In genomic region chr10:45817912-45818311, GRCh38 we compare ENCODE assay signal across 26 cellular contexts. TPM values are rescaled to one million over a fixed set of nuclear protein-coding genes. Genes with fewer than 3 reads are reported as not detected.
DNase-seq lines count a peak whose midpoint lies in the region; ATAC-seq, FAIRE-seq and TF ChIP-seq lines count a peak whose summit lies in the region.
"Had no signal": no experiment of that assay in that cellular context is flagged by ENCODE, and none has a peak within 500 bp of the region (broad histone marks: within the 10 kb centered on the region; RNA-seq: fewer than 3 reads in every experiment).

No MANE protein-coding gene starts in this region.

- TF ChIP-seq POLR2A in K562 (conservative IDR thresholded peaks at IDR 0.05), result no peak
- no peak for TF ChIP-seq POLR2A in esophagus muscularis mucosa (IDR thresholded peaks at IDR 0.05; ENCODE audit: low read depth)

- CTCF ChIA-PET in activated CD4-positive, alpha-beta T cell treated with anti-CD3 and anti-CD28 coated beads for 36 hours (lab: Charles Lee), result no interaction called here
- CTCF ChIA-PET in K562 (lab: Yijun Ruan, JAX; ENCODE audit: low intra/inter-chr PET ratio), result no interaction called here
- CTCF ChIA-PET in GM10248 (lab: Yijun Ruan, JAX), result no interaction called here

- H3K9me3 ChIP-seq in K562 (replicated peaks; ENCODE audit: control insufficient read depth, insufficient read depth, low read depth, low read length), result 0 out of 2 replicates have a peak, but pooled peaks cover 3% of the 10 kb centered on the region
- H3K9me3 ChIP-seq in esophagus muscularis mucosa, result peaks cover 0 to 4% (median 0%) of the 10 kb centered on the region in 4 donors
- H3K9me3 ChIP-seq: A549, BE2C had no signal

- H3K36me3 Mint-ChIP-seq in activated CD4-positive, alpha-beta T cell treated with anti-CD3 and anti-CD28 coated beads, Interleukin-2, amount 10 ng/mL, durations not matched to agents 24 days and 14 days (ENCODE audit: low read depth), result no peaks in the 10 kb centered on the region
- H3K36me3 Mint-ChIP-seq in activated CD4-positive, alpha-beta T cell treated with anti-CD3 and anti-CD28 coated beads for 36 hours (ENCODE audit: low read depth), result no peaks in the 10 kb centered on the region
- H3K36me3 Mint-ChIP-seq in osteocyte (ENCODE audit: unreplicated experiment), result no peaks in the 10 kb centered on the region
- H3K36me3 Mint-ChIP-seq: CD4-positive, alpha-beta memory T cell; CD4-positive, CD25-positive, alpha-beta regulatory T cell; CD8-positive, alpha-beta memory T cell had no signal

- TF ChIP-seq CTCF in K562 (IDR thresholded peaks at IDR 0.05 in 2 of 3, conservative IDR thresholded peaks at IDR 0.05 in 1 of 3; ENCODE audit: insufficient read depth in 2 of 3, low read depth in 1 of 3, low read length in 3 of 3), result no peak
- TF ChIP-seq CTCF in esophagus muscularis mucosa (IDR thresholded peaks at IDR 0.05), result no peak
- TF ChIP-seq CTCF in osteocyte (IDR thresholded peaks at IDR 0.05), result no peak
- no peak for TF ChIP-seq CTCF in GM10248 (IDR thresholded peaks at IDR 0.05; ENCODE audit: control extremely low read depth, extremely low read depth, low read depth, missing control alignments)

- H4K20me1 ChIP-seq in K562 (replicated peaks; ENCODE audit: control insufficient read depth, insufficient read depth, low read length), result no peaks in the 10 kb centered on the region
- H4K20me1 ChIP-seq: BLaER1 had no signal

- H3K4me1 ChIP-seq in K562 (replicated peaks in 1 of 2; ENCODE audit: control insufficient read depth in 2 of 2, insufficient read depth in 2 of 2, low read length in 2 of 2) (peaks cover 0 to 2% of the 10 kb centered on the region in 2 experiments; a peak in 4 of 5 replicates), esophagus muscularis mucosa (no peaks in the 10 kb centered on the region)
- H3K4me1 ChIP-seq: A549, BE2C, BLaER1 had no signal

- no peaks in the 10 kb centered on the region for H3K9me1 ChIP-seq in K562 (ENCODE audit: control insufficient read depth, insufficient read depth, low read length)

- no peak for TF ChIP-seq EP300 in K562 (IDR thresholded peaks at IDR 0.05; ENCODE audit: low read length)
- TF ChIP-seq EP300 in esophagus muscularis mucosa (IDR thresholded peaks at IDR 0.05), result no peak

- H3K9ac ChIP-seq in K562 (ENCODE audit: insufficient read depth in 1 of 2, low read depth in 2 of 2, low read length in 2 of 2), result no peak overlapping the region
- H3K9ac ChIP-seq: BLaER1 had no signal

- H3K4me2 ChIP-seq in K562 (ENCODE audit: insufficient read depth, low read length), result no peak overlapping the region
- H3K4me2 ChIP-seq: A549, BLaER1 had no signal

- peak; percentile 46 for DNase-seq in activated CD4-positive, alpha-beta T cell treated with anti-CD3 and anti-CD28 coated beads, Interleukin-2, amount 10 ng/mL, durations not matched to agents 24 days and 14 days
- DNase-seq in activated CD4-positive, alpha-beta T cell treated with anti-CD3 and anti-CD28 coated beads for 36 hours, result no peak
- no peak for DNase-seq in K562 (ENCODE audit: extremely low read depth in 1 of 4, low spot score in 3 of 4)
- peak; percentile 53 for DNase-seq in esophagus muscularis mucosa (ENCODE audit: extremely low spot score)
- peak; percentile 78 for DNase-seq in osteocyte (ENCODE audit: extremely low spot score, unreplicated experiment)
- DNase-seq in NK-92 (lab: John Stamatoyannopoulos, UW; ENCODE audit: unreplicated experiment), result no peak
- no peak for DNase-seq in GM10248 (ENCODE audit: extremely low spot score)
- DNase-seq: AML-193; BE2C; C1 segment of cervical spinal cord; CD4-positive, CD25-positive, alpha-beta regulatory T cell; CD8-positive, alpha-beta memory T cell; COR-L47; DMS 273 treated with DMSO at 0.1 percent for 48 hours; DMS153; DMS53; DMS79; DND-41; EL; GDM1 had no signal

- no peak for TF ChIP-seq RAD21 in K562 (CRISPR knock-in tag; conservative IDR thresholded peaks at IDR 0.05 in 1 of 2, IDR thresholded peaks at IDR 0.05 in 1 of 2)

- H3K27me3 Mint-ChIP-seq in activated CD4-positive, alpha-beta T cell treated with anti-CD3 and anti-CD28 coated beads, Interleukin-2, amount 10 ng/mL, durations not matched to agents 24 days and 14 days, result no peaks in the 10 kb centered on the region
- H3K27me3 Mint-ChIP-seq in activated CD4-positive, alpha-beta T cell treated with anti-CD3 and anti-CD28 coated beads for 36 hours, result no peaks in the 10 kb centered on the region
- no peaks in the 10 kb centered on the region for H3K27me3 Mint-ChIP-seq in osteocyte (ENCODE audit: unreplicated experiment)
- H3K27me3 Mint-ChIP-seq: CD4-positive, CD25-positive, alpha-beta regulatory T cell had no signal

- H3K4me3 ChIP-seq in K562, result no peak overlapping the region
- H3K4me3 ChIP-seq in esophagus muscularis mucosa, result no peak overlapping the region
- H3K4me3 ChIP-seq: A549, BLaER1 had no signal

- no peak overlapping the region for H3K4me3 Mint-ChIP-seq in activated CD4-positive, alpha-beta T cell treated with anti-CD3 and anti-CD28 coated beads, Interleukin-2, amount 10 ng/mL, durations not matched to agents 24 days and 14 days
- H3K4me3 Mint-ChIP-seq in activated CD4-positive, alpha-beta T cell treated with anti-CD3 and anti-CD28 coated beads for 36 hours, result no peak overlapping the region
- no peak overlapping the region for H3K4me3 Mint-ChIP-seq in osteocyte (ENCODE audit: unreplicated experiment)
- H3K4me3 Mint-ChIP-seq: CD14-positive monocyte; CD4-positive, CD25-positive, alpha-beta regulatory T cell; CD8-positive, alpha-beta memory T cell had no signal

- H3K27ac ChIP-seq in K562 (ENCODE audit: extremely low read depth, low read depth, low read length) (no peak overlapping the region), esophagus muscularis mucosa (replicated peaks in 1 of 4) (no peak overlapping the region)
- H3K27ac ChIP-seq: 22Rv1, A549, BLaER1 had no signal

- no peak for ATAC-seq in activated CD4-positive, alpha-beta T cell treated with anti-CD3 and anti-CD28 coated beads for 36 hours
- ATAC-seq in K562, result no peak
- ATAC-seq: A549 had no signal

- no peaks in the 10 kb centered on the region for H3K9me3 Mint-ChIP-seq in activated CD4-positive, alpha-beta T cell treated with anti-CD3 and anti-CD28 coated beads, Interleukin-2, amount 10 ng/mL, durations not matched to agents 24 days and 14 days
- H3K9me3 Mint-ChIP-seq in activated CD4-positive, alpha-beta T cell treated with anti-CD3 and anti-CD28 coated beads for 36 hours (ENCODE audit: low read depth), result no peaks in the 10 kb centered on the region
- H3K9me3 Mint-ChIP-seq in osteocyte (ENCODE audit: unreplicated experiment), result peaks cover 9% of the 10 kb centered on the region
- H3K9me3 Mint-ChIP-seq: CD4-positive, alpha-beta memory T cell; CD4-positive, CD25-positive, alpha-beta regulatory T cell; CD8-positive, alpha-beta memory T cell had no signal

- POLR2A ChIA-PET in activated CD4-positive, alpha-beta T cell treated with anti-CD3 and anti-CD28 coated beads for 36 hours (lab: Charles Lee), result no interaction called here
- POLR2A ChIA-PET in K562 (lab: Yijun Ruan, JAX) (no interaction called here), GM10248 (lab: Yijun Ruan, JAX) (no interaction called here)

- BruUV-seq in K562 (replicated peaks; lab: Mats Ljungman, UMichigan), result no TSS peak

- H3K27me3 ChIP-seq in K562 (ENCODE audit: control insufficient read depth in 2 of 2, insufficient read depth in 2 of 2, low read length in 2 of 2), result no peaks in the 10 kb centered on the region
- H3K27me3 ChIP-seq in esophagus muscularis mucosa, result peaks cover 0 to 7% (median 0%) of the 10 kb centered on the region in 4 donors
- H3K27me3 ChIP-seq: BE2C, BLaER1 had no signal

- in situ Hi-C loops in K562 (cut with MboI), result loop anchor here (25.0 kb wide), 1 partner anchor 119 kb away; no protein-coding TSS in a partner anchor

- H2AFZ ChIP-seq in K562 (ENCODE audit: low read depth, low read length), result no peak overlapping the region

- 39% methylated on average over 3 of the region's 3 CpGs for WGBS in K562 (ENCODE audit: insufficient coverage, low coverage, missing lambda C conversion rate)
- 88% methylated on average over 3 of the region's 3 CpGs for WGBS in esophagus muscularis mucosa

- H3K27ac Mint-ChIP-seq in activated CD4-positive, alpha-beta T cell treated with anti-CD3 and anti-CD28 coated beads, Interleukin-2, amount 10 ng/mL, durations not matched to agents 24 days and 14 days, result no peak overlapping the region
- no peak overlapping the region for H3K27ac Mint-ChIP-seq in activated CD4-positive, alpha-beta T cell treated with anti-CD3 and anti-CD28 coated beads for 36 hours
- H3K27ac Mint-ChIP-seq in osteocyte (ENCODE audit: unreplicated experiment), result no peak overlapping the region
- H3K27ac Mint-ChIP-seq: CD8-positive, alpha-beta memory T cell had no signal

- intact Hi-C loops in activated CD4-positive, alpha-beta T cell treated with anti-CD3 and anti-CD28 coated beads, Interleukin-2, amount 10 ng/mL, durations not matched to agents 24 days and 14 days (cut with micrococcal nuclease), result no loop called here
- intact Hi-C loops in activated CD4-positive, alpha-beta T cell treated with anti-CD3 and anti-CD28 coated beads for 36 hours (cut with DNase I, micrococcal nuclease), result no loop called here
- intact Hi-C loops in K562 (cut with micrococcal nuclease) (loop anchor here (10.0 kb wide), 1 partner anchor 573 kb away; no protein-coding TSS in a partner anchor), esophagus muscularis mucosa (cut with DNase I) (no loop called here)

- H3K4me1 Mint-ChIP-seq in activated CD4-positive, alpha-beta T cell treated with anti-CD3 and anti-CD28 coated beads, Interleukin-2, amount 10 ng/mL, durations not matched to agents 24 days and 14 days, result no peaks in the 10 kb centered on the region
- no peaks in the 10 kb centered on the region for H3K4me1 Mint-ChIP-seq in activated CD4-positive, alpha-beta T cell treated with anti-CD3 and anti-CD28 coated beads for 36 hours
- H3K4me1 Mint-ChIP-seq in osteocyte (ENCODE audit: unreplicated experiment), result peaks cover 3% of the 10 kb centered on the region
- H3K4me1 Mint-ChIP-seq: CD4-positive, CD25-positive, alpha-beta regulatory T cell; CD8-positive, alpha-beta memory T cell had no signal

- FAIRE-seq in K562 (lab: Jason Lieb, UNC), result no peak
- FAIRE-seq: A549, GM12891 had no signal

- H3K36me3 ChIP-seq in K562 (ENCODE audit: control insufficient read depth, insufficient read depth, low read length) (no peaks in the 10 kb centered on the region), esophagus muscularis mucosa (no peaks in the 10 kb centered on the region)
- H3K36me3 ChIP-seq: BE2C, BLaER1 had no signal

- no peaks in the 10 kb centered on the region for H3K79me2 ChIP-seq in K562 (ENCODE audit: control insufficient read depth, insufficient read depth, low read length)

RNA-seq across cellular contexts. Expression of gene AGAP4, which starts 29.4 kb away (rescaled TPM):
- 20.8 and 21.0 TPM in 2 replicates for total RNA-seq in activated CD4-positive, alpha-beta T cell treated with anti-CD3 and anti-CD28 coated beads, Interleukin-2, amount 10 ng/mL, durations not matched to agents 24 days and 14 days
- total RNA-seq in activated CD4-positive, alpha-beta T cell treated with anti-CD3 and anti-CD28 coated beads for 36 hours, result 10 to 100 TPM; 21.9 to 22.7 TPM
- total RNA-seq in K562 (2011; cell fraction: chromatin; rRNA removed; ENCODE audit: low replicate concordance), result 41.4 and 98.0 TPM in 2 replicates
- 25.2 and 29.5 TPM in 2 replicates for total RNA-seq in K562 (2011; cell fraction: nucleolus; rRNA removed)
- total RNA-seq in K562 (2011; cell fraction: nucleoplasm; rRNA removed), result 27.5 and 36.4 TPM in 2 replicates
- total RNA-seq in K562 (2014; rRNA removed) (11.9 and 14.2 TPM in 2 replicates), K562 (2014; rRNA removed; fragmentation: Illumina TruSeq; extraction: Trizol) (13.7 and 16.7 TPM in 2 replicates), K562 (2015; rRNA removed; fragmentation: Illumina TruSeq; extraction: Trizol) (15.1 and 18.0 TPM in 2 replicates), K562 (2021) (20.8 and 22.0 TPM in 2 replicates), esophagus muscularis mucosa (10 to 100 TPM in 1 of 4 donors, 1 to 10 TPM in 3; 7.5 to 14.9 (median 8.0) TPM), osteocyte (13.1 and 16.7 TPM in 2 replicates)
- polyA plus RNA-seq in K562 (2011; rRNA removed) (41.6 and 46.6 TPM in 2 replicates), K562 (2014; fragmentation: Illumina TruSeq; extraction: Trizol) (17.5 and 18.0 TPM in 2 replicates), K562 (2014; fragmentation: Nextera tagmentation; extraction: Ambion mirVana) (1 to 10 TPM; 1.5 to 6.0 TPM), K562 (2014; rRNA removed) (22.7 and 26.6 TPM in 2 replicates)
- 11.9 and 17.0 TPM in 2 replicates for polyA plus RNA-seq in K562 (2011; cell fraction: cytosol; rRNA removed)
- 135 and 145 TPM in 2 replicates for polyA plus RNA-seq in K562 (2011; cell fraction: nucleus; rRNA removed)
- 19.3 and 24.4 TPM in 2 replicates for polyA plus RNA-seq in K562 (2012)
- polyA minus RNA-seq in K562 (2011; rRNA and poly(A)+ RNA removed), result 11.2 and 12.9 TPM in 2 replicates
- 6.5 and 7.7 TPM in 2 replicates for polyA minus RNA-seq in K562 (2011; cell fraction: cytosol; rRNA and poly(A)+ RNA removed)
- 11.0 and 20.1 TPM in 2 replicates for polyA minus RNA-seq in K562 (2011; cell fraction: nucleus; rRNA and poly(A)+ RNA removed)

Comparison
In these comparisons a context has a peak if more than half of its experiments do, and no peak if none do; other contexts are left out.
1. DNase-seq: peak in activated CD4-positive, alpha-beta T cell treated with anti-CD3 and anti-CD28 coated beads, Interleukin-2, amount 10 ng/mL, durations not matched to agents 24 days and 14 days (single experiment), esophagus muscularis mucosa (single experiment) and osteocyte (single experiment); none in activated CD4-positive, alpha-beta T cell treated with anti-CD3 and anti-CD28 coated beads for 36 hours (single experiment), K562 (0 of 4), NK-92 (single experiment) and GM10248 (single experiment).